Comparison of ENCODE assay signal across 8 cellular contexts in genomic region chr4:78951862-78952472, GRCh38. TPM values are rescaled to one million over a fixed set of nuclear protein-coding genes. Genes with fewer than 3 reads are reported as not detected.
DNase-seq lines count a peak whose midpoint lies in the region; ATAC-seq and TF ChIP-seq lines count a peak whose summit lies in the region.

No MANE protein-coding gene starts in this region.

- no peaks in the 10 kb centered on the region for H4K20me1 ChIP-seq in Karpas-422 (ENCODE audit: insufficient read depth, low read depth, low read length)

- ATAC-seq in GM21619 (IDR thresholded peaks at IDR 0.05; ENCODE audit: unreplicated experiment): peak; percentile 88
- ATAC-seq in SK-N-SH treated with all-trans-retinoic acid at 6 μM for 48 hours: peak; percentile 85

- no peaks in the 10 kb centered on the region for H3K27me3 ChIP-seq in Karpas-422 (ENCODE audit: low read length)

- H2AFZ ChIP-seq in Karpas-422 (ENCODE audit: low read length): no peak overlapping the region

- H3K9me3 ChIP-seq in Karpas-422 (ENCODE audit: low read length): no peaks in the 10 kb centered on the region

- H3K9ac ChIP-seq in Karpas-422 (ENCODE audit: low read length): no peak overlapping the region

- no peaks in the 10 kb centered on the region for H3K9me2 ChIP-seq in Karpas-422 (replicated peaks; ENCODE audit: insufficient read depth, low read length)

- H3K4me2 ChIP-seq in Karpas-422 (ENCODE audit: low read depth, low read length, poor library complexity, severe bottlenecking): no peak overlapping the region

- H3K27ac ChIP-seq in Karpas-422 (ENCODE audit: low read length): no peak overlapping the region

- H3K4me1 ChIP-seq in Karpas-422 (ENCODE audit: low read length): no peaks in the 10 kb centered on the region

- peak; percentile 21 for DNase-seq in activated CD8-positive, alpha-beta memory T cell treated with anti-CD3 and anti-CD28 coated beads, Interleukin-2, amount 50 U/mL, for 4 hours
- DNase-seq in activated CD8-positive, alpha-beta memory T cell treated with anti-CD3 and anti-CD28 coated beads for 24 hours: no peak
- peak; percentile 72 for DNase-seq in Karpas-422
- DNase-seq in dermis blood vessel endothelial cell: peak; percentile 66
- DNase-seq in lung microvascular endothelial cell (ENCODE audit: low read depth in 2 of 2): peak; percentile 52 to 58
- no peak for DNase-seq in UCSD-AML1 (lab: John Stamatoyannopoulos, UW; ENCODE audit: unreplicated experiment)

- no peak overlapping the region for H3K4me3 ChIP-seq in Karpas-422 (ENCODE audit: low read length)

- H3K79me2 ChIP-seq in Karpas-422 (ENCODE audit: low read length): no peaks in the 10 kb centered on the region

- no peaks in the 10 kb centered on the region for H3K36me3 ChIP-seq in Karpas-422 (ENCODE audit: insufficient read depth, low read length)

TF ChIP-seq in SK-N-SH treated with all-trans-retinoic acid at 6 μM for 48 hours, 23 proteins besides CTCF, POLR2A, EP300 and RAD21:
- TF ChIP-seq, protein P1, sequence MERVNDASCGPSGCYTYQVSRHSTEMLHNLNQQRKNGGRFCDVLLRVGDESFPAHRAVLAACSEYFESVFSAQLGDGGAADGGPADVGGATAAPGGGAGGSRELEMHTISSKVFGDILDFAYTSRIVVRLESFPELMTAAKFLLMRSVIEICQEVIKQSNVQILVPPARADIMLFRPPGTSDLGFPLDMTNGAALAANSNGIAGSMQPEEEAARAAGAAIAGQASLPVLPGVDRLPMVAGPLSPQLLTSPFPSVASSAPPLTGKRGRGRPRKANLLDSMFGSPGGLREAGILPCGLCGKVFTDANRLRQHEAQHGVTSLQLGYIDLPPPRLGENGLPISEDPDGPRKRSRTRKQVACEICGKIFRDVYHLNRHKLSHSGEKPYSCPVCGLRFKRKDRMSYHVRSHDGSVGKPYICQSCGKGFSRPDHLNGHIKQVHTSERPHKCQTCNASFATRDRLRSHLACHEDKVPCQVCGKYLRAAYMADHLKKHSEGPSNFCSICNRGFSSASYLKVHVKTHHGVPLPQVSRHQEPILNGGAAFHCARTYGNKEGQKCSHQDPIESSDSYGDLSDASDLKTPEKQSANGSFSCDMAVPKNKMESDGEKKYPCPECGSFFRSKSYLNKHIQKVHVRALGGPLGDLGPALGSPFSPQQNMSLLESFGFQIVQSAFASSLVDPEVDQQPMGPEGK (CRISPR knock-in tag; IDR thresholded peaks at IDR 0.05; ENCODE audit: borderline replicate concordance): no peak
- TF ChIP-seq, protein P2, sequence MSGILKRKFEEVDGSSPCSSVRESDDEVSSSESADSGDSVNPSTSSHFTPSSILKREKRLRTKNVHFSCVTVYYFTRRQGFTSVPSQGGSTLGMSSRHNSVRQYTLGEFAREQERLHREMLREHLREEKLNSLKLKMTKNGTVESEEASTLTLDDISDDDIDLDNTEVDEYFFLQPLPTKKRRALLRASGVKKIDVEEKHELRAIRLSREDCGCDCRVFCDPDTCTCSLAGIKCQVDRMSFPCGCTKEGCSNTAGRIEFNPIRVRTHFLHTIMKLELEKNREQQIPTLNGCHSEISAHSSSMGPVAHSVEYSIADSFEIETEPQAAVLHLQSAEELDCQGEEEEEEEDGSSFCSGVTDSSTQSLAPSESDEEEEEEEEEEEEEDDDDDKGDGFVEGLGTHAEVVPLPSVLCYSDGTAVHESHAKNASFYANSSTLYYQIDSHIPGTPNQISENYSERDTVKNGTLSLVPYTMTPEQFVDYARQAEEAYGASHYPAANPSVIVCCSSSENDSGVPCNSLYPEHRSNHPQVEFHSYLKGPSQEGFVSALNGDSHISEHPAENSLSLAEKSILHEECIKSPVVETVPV (CRISPR knock-in tag; IDR thresholded peaks at IDR 0.05): no peak
- TF ChIP-seq CREB5 (CRISPR knock-in tag; IDR thresholded peaks at IDR 0.05; ENCODE audit: low read depth): no peak
- no peak for TF ChIP-seq ZNF565 (CRISPR knock-in tag; conservative IDR thresholded peaks at IDR 0.05; ENCODE audit: low read depth)
- no peak for TF ChIP-seq ESRRG (CRISPR knock-in tag; IDR thresholded peaks at IDR 0.05)
- no peak for TF ChIP-seq TOX (CRISPR knock-in tag; IDR thresholded peaks at IDR 0.05; ENCODE audit: borderline replicate concordance)
- TF ChIP-seq TCF4 (CRISPR knock-in tag; IDR thresholded peaks at IDR 0.05; ENCODE audit: borderline replicate concordance): no peak
- no peak for TF ChIP-seq ZC3H10 (CRISPR knock-in tag; IDR thresholded peaks at IDR 0.05)
- TF ChIP-seq ISL1 (CRISPR knock-in tag; IDR thresholded peaks at IDR 0.05): no peak
- no peak for TF ChIP-seq ZFP30 (CRISPR knock-in tag; IDR thresholded peaks at IDR 0.05)
- TF ChIP-seq POU6F1 (CRISPR knock-in tag; IDR thresholded peaks at IDR 0.05; ENCODE audit: borderline replicate concordance, low read depth): no peak
- no peak for TF ChIP-seq PPARA (CRISPR knock-in tag; IDR thresholded peaks at IDR 0.05; ENCODE audit: borderline replicate concordance)
- TF ChIP-seq OSR1 (CRISPR knock-in tag; IDR thresholded peaks at IDR 0.05): no peak
- TF ChIP-seq BACH2 (CRISPR knock-in tag; IDR thresholded peaks at IDR 0.05; ENCODE audit: borderline replicate concordance): no peak
- TF ChIP-seq CSDC2 (CRISPR knock-in tag; IDR thresholded peaks at IDR 0.05): no peak
- TF ChIP-seq ZNF8 (CRISPR knock-in tag; IDR thresholded peaks at IDR 0.05): no peak

RNA-seq across cellular contexts. Expression of gene PAQR3, which starts 12.7 kb away (rescaled TPM):
- total RNA-seq in Karpas-422 (2014; rRNA removed; shearing (Covaris generic); ENCODE audit: low replicate concordance): 11.7 and 46.0 TPM in 2 replicates
- total RNA-seq in dermis blood vessel endothelial cell: 12.4 and 19.8 TPM in 2 replicates
- total RNA-seq in lung microvascular endothelial cell: 8.1 and 16.1 TPM in 2 replicates

Comparison
In these comparisons a context has a peak if more than half of its experiments do, and no peak if none do; other contexts are left out.
1. DNase-seq: peak in activated CD8-positive, alpha-beta memory T cell treated with anti-CD3 and anti-CD28 coated beads, Interleukin-2, amount 50 U/mL, for 4 hours (single experiment), Karpas-422 (single experiment), dermis blood vessel endothelial cell (single experiment) and lung microvascular endothelial cell (2 of 2); none in activated CD8-positive, alpha-beta memory T cell treated with anti-CD3 and anti-CD28 coated beads for 24 hours (single experiment) and UCSD-AML1 (single experiment).